ENCODE assay signal across 1 cellular context in the genomic region with DNA sequence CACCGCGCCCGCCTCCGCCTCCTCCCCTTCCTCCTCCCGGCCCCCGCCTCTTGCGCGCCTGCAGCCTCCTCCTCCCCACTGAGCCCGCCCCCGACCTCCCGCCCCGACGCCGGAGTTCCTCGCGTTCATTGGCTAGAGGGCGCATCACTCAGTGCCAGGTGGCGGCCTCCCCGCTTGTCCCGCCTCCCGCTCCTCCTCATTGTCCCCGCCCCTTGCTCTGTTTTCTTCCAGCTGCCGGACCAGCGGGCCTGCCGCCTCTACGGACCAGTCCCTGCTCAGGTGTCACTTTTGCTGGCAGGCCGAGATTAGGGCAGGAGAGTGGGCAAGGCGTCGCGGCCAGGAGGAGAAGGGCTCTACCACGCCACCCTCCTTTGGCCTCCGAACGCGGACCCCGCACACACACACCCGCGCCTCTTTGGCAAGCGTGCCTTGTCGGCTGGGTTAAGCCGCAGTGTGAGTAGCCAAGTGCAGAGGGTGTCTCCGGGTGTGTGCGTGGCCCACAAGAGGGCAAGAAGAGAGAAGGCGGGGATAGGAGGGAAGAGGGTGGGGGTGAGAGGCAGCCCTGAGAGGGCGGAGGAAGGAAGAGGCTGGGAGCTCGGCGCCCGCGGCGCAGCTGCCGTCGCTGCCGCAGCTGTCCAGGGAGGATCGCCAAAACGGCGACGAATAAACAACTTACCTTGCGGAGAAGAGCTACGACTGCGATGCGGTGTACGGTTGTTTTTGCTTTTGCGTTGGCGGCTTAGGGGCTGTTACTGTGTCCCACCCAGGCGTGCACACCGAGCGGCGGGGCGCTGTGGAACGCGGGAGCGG.
TF ChIP-seq lines count a peak whose summit lies in the region.

No MANE protein-coding gene starts in this region.

TF ChIP-seq in HepG2, 621 proteins besides CTCF, POLR2A, EP300 and RAD21 (continued from another document and continues in another):
- no peak for TF ChIP-seq ZNF746 (CRISPR knock-in tag; IDR thresholded peaks at IDR 0.05)
- TF ChIP-seq ZNF124 (CRISPR knock-in tag; IDR thresholded peaks at IDR 0.05): 0 out of 2 replicates have a peak, but pooled peaks have one; percentile 46
- peak; percentile 83; the same call in 1 of the 2 replicates for TF ChIP-seq IRF9 (CRISPR knock-in tag; IDR thresholded peaks at IDR 0.05; ENCODE audit: borderline replicate concordance)
- TF ChIP-seq, protein P1, sequence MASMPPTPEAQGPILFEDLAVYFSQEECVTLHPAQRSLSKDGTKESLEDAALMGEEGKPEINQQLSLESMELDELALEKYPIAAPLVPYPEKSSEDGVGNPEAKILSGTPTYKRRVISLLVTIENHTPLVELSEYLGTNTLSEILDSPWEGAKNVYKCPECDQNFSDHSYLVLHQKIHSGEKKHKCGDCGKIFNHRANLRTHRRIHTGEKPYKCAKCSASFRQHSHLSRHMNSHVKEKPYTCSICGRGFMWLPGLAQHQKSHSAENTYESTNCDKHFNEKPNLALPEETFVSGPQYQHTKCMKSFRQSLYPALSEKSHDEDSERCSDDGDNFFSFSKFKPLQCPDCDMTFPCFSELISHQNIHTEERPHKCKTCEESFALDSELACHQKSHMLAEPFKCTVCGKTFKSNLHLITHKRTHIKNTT (CRISPR knock-in tag; IDR thresholded peaks at IDR 0.05): no peak
- peak; percentile 34; the same call in 1 of the 2 replicates for TF ChIP-seq PAXIP1 (CRISPR knock-in tag; conservative IDR thresholded peaks at IDR 0.05)
- TF ChIP-seq, protein P2, sequence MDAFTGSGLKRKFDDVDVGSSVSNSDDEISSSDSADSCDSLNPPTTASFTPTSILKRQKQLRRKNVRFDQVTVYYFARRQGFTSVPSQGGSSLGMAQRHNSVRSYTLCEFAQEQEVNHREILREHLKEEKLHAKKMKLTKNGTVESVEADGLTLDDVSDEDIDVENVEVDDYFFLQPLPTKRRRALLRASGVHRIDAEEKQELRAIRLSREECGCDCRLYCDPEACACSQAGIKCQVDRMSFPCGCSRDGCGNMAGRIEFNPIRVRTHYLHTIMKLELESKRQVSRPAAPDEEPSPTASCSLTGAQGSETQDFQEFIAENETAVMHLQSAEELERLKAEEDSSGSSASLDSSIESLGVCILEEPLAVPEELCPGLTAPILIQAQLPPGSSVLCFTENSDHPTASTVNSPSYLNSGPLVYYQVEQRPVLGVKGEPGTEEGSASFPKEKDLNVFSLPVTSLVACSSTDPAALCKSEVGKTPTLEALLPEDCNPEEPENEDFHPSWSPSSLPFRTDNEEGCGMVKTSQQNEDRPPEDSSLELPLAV (CRISPR knock-in tag; conservative IDR thresholded peaks at IDR 0.05; ENCODE audit: low read depth): peak; percentile 62; the same call in 1 of the 2 replicates
- TF ChIP-seq HNRNPLL (IDR thresholded peaks at IDR 0.05; ENCODE audit: low read depth, low read length, poor library complexity, severe bottlenecking): peak; percentile 98
- peak; percentile 60 for TF ChIP-seq JUNB (CRISPR knock-in tag; IDR thresholded peaks at IDR 0.05; ENCODE audit: borderline replicate concordance)
- TF ChIP-seq TBX2 (CRISPR knock-in tag; IDR thresholded peaks at IDR 0.05; ENCODE audit: borderline replicate concordance): peak; percentile 84
- no peak for TF ChIP-seq ZNF468 (CRISPR knock-in tag; IDR thresholded peaks at IDR 0.05)
- TF ChIP-seq ZSCAN25 (CRISPR knock-in tag; IDR thresholded peaks at IDR 0.05): 0 out of 2 replicates have a peak, but pooled peaks have one; percentile 29
- peak; percentile 54; the same call in 1 of the 2 replicates for TF ChIP-seq CAMTA2 (CRISPR knock-in tag; IDR thresholded peaks at IDR 0.05; ENCODE audit: borderline replicate concordance)
- peak; percentile 55; the same call in 1 of the 2 replicates for TF ChIP-seq GMEB1 (CRISPR knock-in tag; IDR thresholded peaks at IDR 0.05; ENCODE audit: borderline replicate concordance)
- TF ChIP-seq ZNF766 (CRISPR knock-in tag; IDR thresholded peaks at IDR 0.05; ENCODE audit: borderline replicate concordance): peak; percentile 54; the same call in 1 of the 2 replicates
- peak; percentile 87 for TF ChIP-seq NFYC (CRISPR knock-in tag; IDR thresholded peaks at IDR 0.05)
- peak; percentile 55 for TF ChIP-seq KDM3A (CRISPR knock-in tag; IDR thresholded peaks at IDR 0.05; ENCODE audit: low read depth)
- peak; percentile 68; the same call in 1 of the 2 replicates for TF ChIP-seq KDM5B (CRISPR knock-in tag; IDR thresholded peaks at IDR 0.05; ENCODE audit: borderline replicate concordance)
- TF ChIP-seq ZXDC (CRISPR knock-in tag; IDR thresholded peaks at IDR 0.05): peak; percentile 78
- peak; percentile 43 for TF ChIP-seq BCL6 (CRISPR knock-in tag; IDR thresholded peaks at IDR 0.05)
- peak; percentile 49 for TF ChIP-seq CREB1 (IDR thresholded peaks at IDR 0.05)
- no peak for TF ChIP-seq CREB1 (CRISPR knock-in tag; IDR thresholded peaks at IDR 0.05)
- TF ChIP-seq ZNF580 (CRISPR knock-in tag; IDR thresholded peaks at IDR 0.05; ENCODE audit: borderline replicate concordance, low read depth): peak; percentile 85; the same call in 1 of the 2 replicates
- TF ChIP-seq PCBP1 (IDR thresholded peaks at IDR 0.05; ENCODE audit: borderline replicate concordance, low read depth, low read length): no peak
- TF ChIP-seq SAFB2 (CRISPR knock-in tag; IDR thresholded peaks at IDR 0.05; ENCODE audit: borderline replicate concordance, low read depth): peak; percentile 93; the same call in 1 of the 2 replicates
- TF ChIP-seq, protein P3, sequence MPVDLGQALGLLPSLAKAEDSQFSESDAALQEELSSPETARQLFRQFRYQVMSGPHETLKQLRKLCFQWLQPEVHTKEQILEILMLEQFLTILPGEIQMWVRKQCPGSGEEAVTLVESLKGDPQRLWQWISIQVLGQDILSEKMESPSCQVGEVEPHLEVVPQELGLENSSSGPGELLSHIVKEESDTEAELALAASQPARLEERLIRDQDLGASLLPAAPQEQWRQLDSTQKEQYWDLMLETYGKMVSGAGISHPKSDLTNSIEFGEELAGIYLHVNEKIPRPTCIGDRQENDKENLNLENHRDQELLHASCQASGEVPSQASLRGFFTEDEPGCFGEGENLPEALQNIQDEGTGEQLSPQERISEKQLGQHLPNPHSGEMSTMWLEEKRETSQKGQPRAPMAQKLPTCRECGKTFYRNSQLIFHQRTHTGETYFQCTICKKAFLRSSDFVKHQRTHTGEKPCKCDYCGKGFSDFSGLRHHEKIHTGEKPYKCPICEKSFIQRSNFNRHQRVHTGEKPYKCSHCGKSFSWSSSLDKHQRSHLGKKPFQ (CRISPR knock-in tag; IDR thresholded peaks at IDR 0.05; ENCODE audit: insufficient replicate concordance): peak; percentile 66
- 0 out of 2 replicates have a peak, but pooled peaks have one; percentile 21 for TF ChIP-seq ZBTB7B (CRISPR knock-in tag; IDR thresholded peaks at IDR 0.05)
- TF ChIP-seq ZNF777 (CRISPR knock-in tag; IDR thresholded peaks at IDR 0.05): peak; percentile 84; the same call in 1 of the 2 replicates
- TF ChIP-seq ZNF687 (CRISPR knock-in tag; IDR thresholded peaks at IDR 0.05): peak; percentile 91
- TF ChIP-seq ZNF589 (CRISPR knock-in tag; conservative IDR thresholded peaks at IDR 0.05): peak; percentile 77; the same call in 1 of the 2 replicates
- TF ChIP-seq ZNF713 (CRISPR knock-in tag; IDR thresholded peaks at IDR 0.05): peak; percentile 61; the same call in 1 of the 2 replicates
- no peak for TF ChIP-seq NPAS2 (CRISPR knock-in tag; IDR thresholded peaks at IDR 0.05; ENCODE audit: borderline replicate concordance)
